In genomic region chr20:9145142-9145541, GRCh38 we compare ENCODE assay signal across 34 cellular contexts.
"Had no signal": no experiment of that assay in that cellular context is flagged by ENCODE, and none has a peak within 500 bp of the region (broad histone marks: within the 10 kb centered on the region; RNA-seq: fewer than 3 reads in every experiment).

No MANE protein-coding gene starts in this region.

- H3K9me3 ChIP-seq: ascending aorta, ovary, sigmoid colon, thyroid gland, upper lobe of left lung, vagina had no signal

- H3K36me3 ChIP-seq: ascending aorta, cardiac muscle cell, ovary, sigmoid colon, thyroid gland, upper lobe of left lung, vagina had no signal

- DNase-seq: activated CD4-positive, alpha-beta memory T cell treated with anti-CD3 and anti-CD28 coated beads for 36 hours; activated CD4-positive, alpha-beta T cell treated with anti-CD3 and anti-CD28 coated beads for 48 hours; activated CD8-positive, alpha-beta memory T cell treated with anti-CD3 and anti-CD28 coated beads, Interleukin-2, amount 50 U/mL, for 48 hours; activated gamma-delta T cell; activated naive CD4-positive, alpha-beta T cell treated with anti-CD3 and anti-CD28 coated beads, Interleukin-2, amount 10 ng/mL, durations not matched to agents 7 days and 5 days; activated naive CD8-positive, alpha-beta T cell treated with anti-CD3 and anti-CD28 coated beads, Interleukin-2, amount 10 ng/mL, durations not matched to agents 7 days and 5 days; activated T-cell treated with anti-CD3 and anti-CD28 coated beads, Interleukin-2, amount 50 U/mL, for 24 hours; cerebellar nuclear complex; dorsolateral prefrontal cortex; effector memory CD4-positive, alpha-beta T cell; left colon; midbrain; naive thymus-derived CD4-positive, alpha-beta T cell; ovary; retina; sigmoid colon; small intestine; stimulated activated CD4-positive, alpha-beta T cell treated with anti-CD3 and anti-CD28 coated beads, Interleukin-4, amount 100 ng/mL, for 4 hours; stimulated activated CD8-positive, alpha-beta memory T cell treated with anti-CD3 and anti-CD28 coated beads, Interleukin-4, amount 100 ng/mL, for 48 hours; stimulated activated naive CD8-positive, alpha-beta T cell treated with anti-CD3 and anti-CD28 coated beads, Interleukin-15, amount 100 ng/mL, for 72 hours; substantia nigra; thyroid gland; upper lobe of left lung had no signal

- H3K4me2 ChIP-seq: hepatocyte had no signal

- H3K4me3 ChIP-seq: ascending aorta, cardiac muscle cell, coronary artery, dorsolateral prefrontal cortex, hepatocyte, ovary, sigmoid colon, thyroid gland, upper lobe of left lung, vagina had no signal

- H3K27me3 ChIP-seq: ascending aorta, cardiac muscle cell, dorsolateral prefrontal cortex, hepatocyte, ovary, sigmoid colon, thyroid gland, upper lobe of left lung, vagina had no signal

- H3K4me3 Mint-ChIP-seq: activated CD4-positive, alpha-beta memory T cell treated with anti-CD3 and anti-CD28 coated beads for 36 hours; activated naive CD4-positive, alpha-beta T cell treated with anti-CD3 and anti-CD28 coated beads, Interleukin-2, amount 10 ng/mL, durations not matched to agents 7 days and 5 days; activated naive CD8-positive, alpha-beta T cell treated with anti-CD3 and anti-CD28 coated beads, Interleukin-2, amount 10 ng/mL, durations not matched to agents 7 days and 5 days; activated T-cell treated with anti-CD3 and anti-CD28 coated beads, Interleukin-2, amount 50 U/mL, for 24 hours; brain; naive thymus-derived CD4-positive, alpha-beta T cell; stimulated activated memory B cell treated with anti-CD40 and anti-IgM and Interleukin-4, amounts not matched to agents 10 μg/mL and 1 μg/mL and 100 μg/mL, for 72 hours; stimulated activated naive CD8-positive, alpha-beta T cell treated with anti-CD3 and anti-CD28 coated beads, Interleukin-15, amount 100 ng/mL, for 72 hours; T-helper 2 cell treated with Interferon-gamma antibody and Interleukin-4, amounts not matched to agents 5 μg/mL and 100 μg/mL, for 36 hours had no signal

- FAIRE-seq: frontal cortex, keratinocyte, small intestine had no signal

- H3K36me3 Mint-ChIP-seq: activated CD4-positive, alpha-beta memory T cell treated with anti-CD3 and anti-CD28 coated beads for 36 hours; activated naive CD4-positive, alpha-beta T cell treated with anti-CD3 and anti-CD28 coated beads, Interleukin-2, amount 10 ng/mL, durations not matched to agents 7 days and 5 days; activated naive CD8-positive, alpha-beta T cell treated with anti-CD3 and anti-CD28 coated beads, Interleukin-2, amount 10 ng/mL, durations not matched to agents 7 days and 5 days; naive thymus-derived CD4-positive, alpha-beta T cell; stimulated activated memory B cell treated with anti-CD40 and anti-IgM and Interleukin-4, amounts not matched to agents 10 μg/mL and 1 μg/mL and 100 μg/mL, for 72 hours had no signal

- H3K27ac Mint-ChIP-seq: activated CD4-positive, alpha-beta memory T cell treated with anti-CD3 and anti-CD28 coated beads for 36 hours; activated naive CD4-positive, alpha-beta T cell treated with anti-CD3 and anti-CD28 coated beads, Interleukin-2, amount 10 ng/mL, durations not matched to agents 7 days and 5 days; activated naive CD8-positive, alpha-beta T cell treated with anti-CD3 and anti-CD28 coated beads, Interleukin-2, amount 10 ng/mL, durations not matched to agents 7 days and 5 days; activated T-cell treated with anti-CD3 and anti-CD28 coated beads, Interleukin-2, amount 50 U/mL, for 24 hours; brain; progenitor cell of endocrine pancreas; stimulated activated memory B cell treated with anti-CD40 and anti-IgM and Interleukin-4, amounts not matched to agents 10 μg/mL and 1 μg/mL and 100 μg/mL, for 72 hours; T-helper 2 cell treated with Interferon-gamma antibody and Interleukin-4, amounts not matched to agents 5 μg/mL and 100 μg/mL, for 36 hours had no signal

- H2AFZ ChIP-seq: hepatocyte had no signal

- H3K4me1 ChIP-seq: ascending aorta had no signal

- H3K4me1 Mint-ChIP-seq: activated naive CD4-positive, alpha-beta T cell treated with anti-CD3 and anti-CD28 coated beads, Interleukin-2, amount 10 ng/mL, durations not matched to agents 7 days and 5 days; activated naive CD8-positive, alpha-beta T cell treated with anti-CD3 and anti-CD28 coated beads, Interleukin-2, amount 10 ng/mL, durations not matched to agents 7 days and 5 days; stimulated activated memory B cell treated with anti-CD40 and anti-IgM and Interleukin-4, amounts not matched to agents 10 μg/mL and 1 μg/mL and 100 μg/mL, for 72 hours; stimulated activated naive CD8-positive, alpha-beta T cell treated with anti-CD3 and anti-CD28 coated beads, Interleukin-15, amount 100 ng/mL, for 72 hours had no signal

- H3K27ac ChIP-seq: ascending aorta, cardiac muscle cell, dorsolateral prefrontal cortex, hepatocyte, ovary, sigmoid colon, thyroid gland, upper lobe of left lung, vagina had no signal

- H3K27me3 Mint-ChIP-seq: activated CD4-positive, alpha-beta memory T cell treated with anti-CD3 and anti-CD28 coated beads for 36 hours; activated naive CD4-positive, alpha-beta T cell treated with anti-CD3 and anti-CD28 coated beads, Interleukin-2, amount 10 ng/mL, durations not matched to agents 7 days and 5 days; activated naive CD8-positive, alpha-beta T cell treated with anti-CD3 and anti-CD28 coated beads, Interleukin-2, amount 10 ng/mL, durations not matched to agents 7 days and 5 days; activated T-cell treated with anti-CD3 and anti-CD28 coated beads, Interleukin-2, amount 50 U/mL, for 24 hours; brain; naive thymus-derived CD4-positive, alpha-beta T cell; progenitor cell of endocrine pancreas; stimulated activated memory B cell treated with anti-CD40 and anti-IgM and Interleukin-4, amounts not matched to agents 10 μg/mL and 1 μg/mL and 100 μg/mL, for 72 hours; stimulated activated naive CD8-positive, alpha-beta T cell treated with anti-CD3 and anti-CD28 coated beads, Interleukin-15, amount 100 ng/mL, for 72 hours had no signal
